In the genomic region with DNA sequence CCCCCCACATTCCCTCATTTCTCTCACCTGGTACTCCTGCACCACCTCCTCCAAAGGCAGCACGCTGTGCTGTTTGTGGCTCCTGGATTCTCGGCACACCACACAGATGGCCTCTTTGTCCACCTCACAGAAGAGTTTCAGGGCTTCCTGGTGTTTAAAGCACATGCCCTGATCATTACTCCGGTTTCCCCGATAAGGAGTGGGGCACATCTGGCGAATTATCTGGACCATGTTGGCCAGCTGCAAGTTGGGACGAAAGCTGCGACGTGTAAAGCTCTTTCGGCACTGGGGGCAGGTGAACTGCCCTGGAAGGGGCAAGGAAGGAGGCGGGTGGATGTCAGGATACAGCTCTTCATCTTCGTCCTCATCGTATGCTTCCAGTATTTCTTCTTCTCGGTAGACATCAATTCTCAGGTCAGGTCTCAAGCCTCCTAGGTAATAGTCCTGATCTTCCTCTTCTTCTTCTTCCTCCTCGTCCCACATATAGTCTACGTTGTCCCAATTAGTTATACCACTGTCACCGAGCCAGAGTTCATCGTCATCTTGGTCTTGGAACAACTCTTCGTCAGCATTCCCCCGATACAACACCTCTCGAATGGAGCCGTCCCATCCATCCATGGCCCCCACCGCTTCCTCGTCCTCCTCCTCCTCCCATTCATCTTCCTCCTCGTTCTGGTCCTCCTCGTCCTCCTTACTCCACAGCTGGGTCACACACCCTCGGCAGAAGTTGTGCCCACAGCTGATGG, we compare ENCODE assay signal across 8 cellular contexts. TPM values are rescaled to one million over a fixed set of nuclear protein-coding genes. Genes with fewer than 3 reads are reported as not detected.
DNase-seq lines count a peak whose midpoint lies in the region; ATAC-seq and TF ChIP-seq lines count a peak whose summit lies in the region.

No MANE protein-coding gene starts in this region.

- peaks cover 47% of the 10 kb centered on the region for H3K4me1 Mint-ChIP-seq in activated naive CD8-positive, alpha-beta T cell treated with anti-CD3 and anti-CD28 coated beads, Interleukin-2, amount 50 U/mL, for 24 hours

- H3K36me3 ChIP-seq in left lung (peaks cover 0 to 22% of the 10 kb centered on the region in 2 donors), tibial artery (peaks cover 12 to 14% (median 13%) of the 10 kb centered on the region in 3 donors)

- H3K4me3 ChIP-seq in left lung = peak overlapping the region; percentile 85 to 86
- peak overlapping the region; percentile 83 to 88 for H3K4me3 ChIP-seq in tibial artery

- H3K9me3 ChIP-seq in left lung (no peaks in the 10 kb centered on the region), tibial artery (no peaks in the 10 kb centered on the region)

- TF ChIP-seq CTCF in left lung (IDR thresholded peaks at IDR 0.05) = no peak
- TF ChIP-seq CTCF in tibial artery (IDR thresholded peaks at IDR 0.05) = no peak

- H3K9me3 Mint-ChIP-seq in activated naive CD8-positive, alpha-beta T cell treated with anti-CD3 and anti-CD28 coated beads, Interleukin-2, amount 50 U/mL, for 24 hours = no peaks in the 10 kb centered on the region

- peak overlapping the region; percentile 97 for H3K4me3 Mint-ChIP-seq in activated naive CD8-positive, alpha-beta T cell treated with anti-CD3 and anti-CD28 coated beads, Interleukin-2, amount 50 U/mL, for 24 hours

- no peaks in the 10 kb centered on the region for H3K27me3 ChIP-seq in left lung
- no peaks in the 10 kb centered on the region for H3K27me3 ChIP-seq in tibial artery

- intact Hi-C loops in left lung (cut with DNase I) = no loop called here
- intact Hi-C loops in tibial artery (cut with DNase I; ENCODE audit: low total_unique reads) = loop anchor here (5.0 to 10.0 kb wide), 3 partner anchors 73 to 1185 kb away; a partner anchor contains a TSS

- H3K27ac ChIP-seq in left lung (peak overlapping the region; percentile 99 to 100), tibial artery (peak overlapping the region; percentile 97 to 98)

- ATAC-seq in activated naive CD8-positive, alpha-beta T cell treated with anti-CD3 and anti-CD28 coated beads, Interleukin-2, amount 50 U/mL, for 24 hours = no peak
- ATAC-seq in left lung = no peak
- no peak for ATAC-seq in GM21717 (IDR thresholded peaks at IDR 0.05; ENCODE audit: unreplicated experiment)

- peak; percentile 50 for DNase-seq in activated CD8-positive, alpha-beta memory T cell treated with anti-CD3 and anti-CD28 coated beads, Interleukin-2, amount 50 U/mL, for 48 hours
- DNase-seq in activated CD8-positive, alpha-beta memory T cell treated with anti-CD3 and anti-CD28 coated beads for 24 hours = no peak
- DNase-seq in activated naive CD8-positive, alpha-beta T cell treated with anti-CD3 and anti-CD28 coated beads, Interleukin-2, amount 50 U/mL, for 24 hours = no peak
- no peak for DNase-seq in left lung
- no peak for DNase-seq in tibial artery
- DNase-seq in NCI-H774 (lab: John Stamatoyannopoulos, UW) = no peak
- DNase-seq in activated CD4-positive, CD25-positive, alpha-beta regulatory T cell treated with anti-CD3 and anti-CD28 coated beads, Interleukin-2, amount 50 U/mL, for 72 hours = no peak

- no peaks in the 10 kb centered on the region for H3K27me3 Mint-ChIP-seq in activated naive CD8-positive, alpha-beta T cell treated with anti-CD3 and anti-CD28 coated beads, Interleukin-2, amount 50 U/mL, for 24 hours

- peaks cover 34% of the 10 kb centered on the region for H3K36me3 Mint-ChIP-seq in activated naive CD8-positive, alpha-beta T cell treated with anti-CD3 and anti-CD28 coated beads, Interleukin-2, amount 50 U/mL, for 24 hours (ENCODE audit: low read depth)

- H3K4me1 ChIP-seq in left lung (peaks cover 36 to 58% of the 10 kb centered on the region in 2 donors), tibial artery (peaks cover 0 to 58% (median 49%) of the 10 kb centered on the region in 4 donors)

- H3K27ac Mint-ChIP-seq in activated naive CD8-positive, alpha-beta T cell treated with anti-CD3 and anti-CD28 coated beads, Interleukin-2, amount 50 U/mL, for 24 hours = peak overlapping the region; percentile 97

RNA-seq across cellular contexts. Expression of a gene that starts 0.8 kb away (rescaled TPM):
- total RNA-seq in left lung = 10 to 100 TPM; 12.4 to 12.9 TPM

RNA-seq across cellular contexts. Expression of a gene that starts 16.4 kb away (rescaled TPM):
- total RNA-seq in left lung = 1,000 to 10,000 TPM; 1,244 to 1,308 TPM

RNA-seq across cellular contexts. Expression of a gene that starts 37.1 kb away (rescaled TPM):
- 10 to 100 TPM; 24.2 to 24.5 TPM for total RNA-seq in left lung

RNA-seq across cellular contexts. Expression of a gene that starts 55.2 kb away (rescaled TPM):
- total RNA-seq in left lung = 1 to 10 TPM; 4.3 to 5.7 TPM
